ENCODE assay signal across 9 cellular contexts in the genomic region with DNA sequence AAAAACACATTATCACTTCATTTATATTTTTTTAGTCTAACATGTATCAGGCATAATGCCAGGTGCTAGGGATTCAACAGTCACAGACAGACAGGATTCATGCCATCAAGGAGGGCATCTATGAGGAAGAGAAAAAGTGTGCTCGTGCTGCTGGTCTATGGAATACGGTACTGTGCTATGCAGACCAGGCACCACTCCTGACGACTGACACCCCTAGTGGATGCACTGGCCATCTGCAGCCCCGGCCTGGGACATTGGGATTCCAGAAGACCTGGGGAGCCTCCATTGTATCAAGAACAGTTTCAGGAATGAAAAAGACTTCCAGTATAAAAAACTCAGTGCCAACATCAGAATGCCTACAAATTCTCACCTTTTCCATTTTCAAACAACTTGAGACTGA.
DNase-seq lines count a peak whose midpoint lies in the region; ATAC-seq and TF ChIP-seq lines count a peak whose summit lies in the region.
"Had no signal": no experiment of that assay in that cellular context is flagged by ENCODE, and none has a peak within 500 bp of the region (broad histone marks: within the 10 kb centered on the region; RNA-seq: fewer than 3 reads in every experiment).

No MANE protein-coding gene starts in this region.

- no peaks in the 10 kb centered on the region for H4K20me1 ChIP-seq in SU-DHL-6 (ENCODE audit: low read depth, low read length)
- H4K20me1 ChIP-seq: BLaER1 had no signal

- ATAC-seq in GM21515 (IDR thresholded peaks at IDR 0.05; ENCODE audit: unreplicated experiment) (peak; percentile 95), HG03571 (IDR thresholded peaks at IDR 0.05; ENCODE audit: unreplicated experiment) (peak; percentile 90)

- H3K4me2 ChIP-seq in SU-DHL-6 (ENCODE audit: low read depth, low read length, poor library complexity, severe bottlenecking): no peak overlapping the region
- H3K4me2 ChIP-seq: BLaER1 had no signal

- TF ChIP-seq CTCF in SU-DHL-6 (IDR thresholded peaks at IDR 0.05; ENCODE audit: insufficient read depth, low read length, poor library complexity, severe bottlenecking) (peak; percentile 72), foreskin fibroblast (IDR thresholded peaks at IDR 0.05; ENCODE audit: low read depth, low read length) (peak; percentile 44), retinal pigment epithelial cell (conservative IDR thresholded peaks at IDR 0.05; ENCODE audit: low read depth, low read length) (peak; percentile 71)

- no peaks in the 10 kb centered on the region for H3K27me3 ChIP-seq in SU-DHL-6 (ENCODE audit: low read length)
- H3K27me3 ChIP-seq: BLaER1 had no signal

- no peak overlapping the region for H3K9ac ChIP-seq in SU-DHL-6 (ENCODE audit: low read length)
- H3K9ac ChIP-seq: BLaER1 had no signal

- no peaks in the 10 kb centered on the region for H3K9me3 ChIP-seq in SU-DHL-6 (ENCODE audit: insufficient read depth, low read length)

- DNase-seq in NCI-H1694 treated with DMSO at 0.1 percent for 48 hours (lab: John Stamatoyannopoulos, UW) (peak; percentile 34), NCI-H1694 (lab: John Stamatoyannopoulos, UW) (no peak), foreskin fibroblast (peak in 1 of 2 donors; percentile 37), retinal pigment epithelial cell (ENCODE audit: low read depth) (no peak), NCI-H187 (lab: John Stamatoyannopoulos, UW) (no peak)

- H3F3A ChIP-seq in SU-DHL-6 (ENCODE audit: insufficient read depth): no peaks in the 10 kb centered on the region

- H3K4me3 ChIP-seq in SU-DHL-6 (ENCODE audit: insufficient read depth, low read length, poor library complexity, severe bottlenecking) (no peak overlapping the region), foreskin fibroblast (ENCODE audit: low read depth in 1 of 2, low read length in 2 of 2) (no peak overlapping the region), retinal pigment epithelial cell (ENCODE audit: low read length) (no peak overlapping the region)
- H3K4me3 ChIP-seq: BLaER1 had no signal

- H2AFZ ChIP-seq in SU-DHL-6 (ENCODE audit: low read depth, low read length, severe bottlenecking): no peak overlapping the region

- H3K36me3 ChIP-seq in SU-DHL-6 (ENCODE audit: low read length): no peaks in the 10 kb centered on the region

- H3K27ac ChIP-seq in SU-DHL-6 (ENCODE audit: low read depth, low read length): no peak overlapping the region
- H3K27ac ChIP-seq: BLaER1 had no signal

- H3K79me2 ChIP-seq in SU-DHL-6 (ENCODE audit: insufficient read depth, low read length): no peaks in the 10 kb centered on the region

- H3K9me2 ChIP-seq in SU-DHL-6 (replicated peaks; ENCODE audit: insufficient read depth, low read length): no peaks in the 10 kb centered on the region
